26 cellular contexts compared by ENCODE assay signal in the genomic region with DNA sequence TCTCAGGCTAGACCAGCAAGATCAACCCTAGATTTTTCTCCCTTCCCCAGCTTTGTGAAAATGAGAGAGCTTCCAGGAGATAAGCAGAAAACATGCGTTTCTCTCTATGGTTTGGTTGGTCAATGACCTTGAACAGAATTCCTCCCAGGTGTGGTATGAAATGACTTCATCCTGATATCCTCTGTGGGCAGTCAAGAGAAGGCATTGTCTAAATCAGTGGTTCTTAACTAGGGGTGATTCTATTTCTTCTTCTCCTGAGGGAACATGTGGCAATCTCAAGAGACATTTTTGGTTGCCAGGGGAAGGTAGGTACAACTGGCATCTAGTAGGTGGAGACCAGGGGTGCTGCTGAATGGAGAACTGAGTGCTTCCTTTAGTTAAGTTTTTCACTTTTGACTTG. TPM values are rescaled to one million over a fixed set of nuclear protein-coding genes. Genes with fewer than 3 reads are reported as not detected.
"Had no signal": no experiment of that assay in that cellular context is flagged by ENCODE, and none has a peak within 500 bp of the region (broad histone marks: within the 10 kb centered on the region; RNA-seq: fewer than 3 reads in every experiment).

No MANE protein-coding gene starts in this region.

- H3K36me3 Mint-ChIP-seq: activated naive CD4-positive, alpha-beta T cell treated with anti-CD3 and anti-CD28 coated beads, Interleukin-2, amount 50 U/mL, for 72 hours had no signal

- ATAC-seq: activated CD4-positive, alpha-beta T cell treated with anti-CD3 and anti-CD28 coated beads for 36 hours; activated naive CD4-positive, alpha-beta T cell treated with anti-CD3 and anti-CD28 coated beads, Interleukin-2, amount 50 U/mL, for 72 hours; activated T-cell treated with anti-CD3 and anti-CD28 coated beads, Interleukin-2, amount 50 U/mL, for 72 hours; gastroesophageal sphincter; heart right ventricle had no signal

- H3K4me1 Mint-ChIP-seq: activated CD4-positive, alpha-beta memory T cell treated with anti-CD3 and anti-CD28 coated beads, Interleukin-2, amount 10 ng/mL, durations not matched to agents 7 days and 5 days; activated CD4-positive, alpha-beta T cell treated with anti-CD3 and anti-CD28 coated beads for 36 hours; activated CD4-positive, alpha-beta T cell treated with anti-CD3 and anti-CD28 coated beads, Interleukin-2, amount 10 ng/mL, durations not matched to agents 24 days and 14 days; activated naive CD4-positive, alpha-beta T cell treated with anti-CD3 and anti-CD28 coated beads, Interleukin-2, amount 10 ng/mL, durations not matched to agents 7 days and 5 days; activated naive CD8-positive, alpha-beta T cell treated with anti-CD3 and anti-CD28 coated beads, Interleukin-2, amount 10 ng/mL, durations not matched to agents 7 days and 5 days had no signal

- H3K4me3 Mint-ChIP-seq: activated CD4-positive, alpha-beta memory T cell treated with anti-CD3 and anti-CD28 coated beads, Interleukin-2, amount 10 ng/mL, durations not matched to agents 7 days and 5 days; activated CD4-positive, alpha-beta T cell treated with anti-CD3 and anti-CD28 coated beads for 36 hours; activated CD4-positive, alpha-beta T cell treated with anti-CD3 and anti-CD28 coated beads, Interleukin-2, amount 10 ng/mL, durations not matched to agents 24 days and 14 days; activated naive CD4-positive, alpha-beta T cell treated with anti-CD3 and anti-CD28 coated beads, Interleukin-2, amount 10 ng/mL, durations not matched to agents 7 days and 5 days; activated naive CD8-positive, alpha-beta T cell treated with anti-CD3 and anti-CD28 coated beads, Interleukin-2, amount 10 ng/mL, durations not matched to agents 7 days and 5 days; activated T-cell treated with anti-CD3 and anti-CD28 coated beads, Interleukin-2, amount 50 U/mL, for 24 hours; activated T-cell treated with anti-CD3 and anti-CD28 coated beads, Interleukin-2, amount 50 U/mL, for 72 hours had no signal

- H3K27ac ChIP-seq: ascending aorta, epithelial cell of prostate, esophagus squamous epithelium, gastroesophageal sphincter, heart right ventricle had no signal

- H3K27me3 Mint-ChIP-seq: activated CD4-positive, alpha-beta memory T cell treated with anti-CD3 and anti-CD28 coated beads, Interleukin-2, amount 10 ng/mL, durations not matched to agents 7 days and 5 days; activated CD4-positive, alpha-beta T cell treated with anti-CD3 and anti-CD28 coated beads for 36 hours; activated CD4-positive, alpha-beta T cell treated with anti-CD3 and anti-CD28 coated beads, Interleukin-2, amount 10 ng/mL, durations not matched to agents 24 days and 14 days; activated naive CD4-positive, alpha-beta T cell treated with anti-CD3 and anti-CD28 coated beads, Interleukin-2, amount 10 ng/mL, durations not matched to agents 7 days and 5 days; activated naive CD8-positive, alpha-beta T cell treated with anti-CD3 and anti-CD28 coated beads, Interleukin-2, amount 10 ng/mL, durations not matched to agents 7 days and 5 days; activated T-cell treated with anti-CD3 and anti-CD28 coated beads, Interleukin-2, amount 50 U/mL, for 24 hours had no signal

- H3K27me3 ChIP-seq: ascending aorta, esophagus squamous epithelium, gastroesophageal sphincter, heart right ventricle had no signal

- H3K4me3 ChIP-seq: ascending aorta, esophagus squamous epithelium, gastroesophageal sphincter, heart right ventricle had no signal

- DNase-seq: activated CD4-positive, alpha-beta memory T cell treated with anti-CD3 and anti-CD28 coated beads, Interleukin-2, amount 10 ng/mL, durations not matched to agents 7 days and 5 days; activated CD4-positive, alpha-beta T cell treated with anti-CD3 and anti-CD28 coated beads for 36 hours; activated CD4-positive, alpha-beta T cell treated with anti-CD3 and anti-CD28 coated beads, Interleukin-2, amount 10 ng/mL, durations not matched to agents 24 days and 14 days; activated CD4-positive, CD25-positive, alpha-beta regulatory T cell; activated CD4-positive, CD25-positive, alpha-beta regulatory T cell treated with anti-CD3 and anti-CD28 coated beads, Interleukin-2, amount 50 U/mL, for 72 hours; activated CD8-positive, alpha-beta memory T cell treated with anti-CD3 and anti-CD28 coated beads, Interleukin-2, amount 50 U/mL, for 48 hours; activated gamma-delta T cell; activated naive CD4-positive, alpha-beta T cell; activated naive CD4-positive, alpha-beta T cell treated with anti-CD3 and anti-CD28 coated beads, Interleukin-2, amount 10 ng/mL, durations not matched to agents 7 days and 5 days; activated naive CD8-positive, alpha-beta T cell treated with anti-CD3 and anti-CD28 coated beads, Interleukin-2, amount 10 ng/mL, durations not matched to agents 7 days and 5 days; activated T-cell treated with anti-CD3 and anti-CD28 coated beads for 4 hours; activated T-cell treated with anti-CD3 and anti-CD28 coated beads, Interleukin-2, amount 50 U/mL, for 24 hours; activated T-cell treated with anti-CD3 and anti-CD28 coated beads, Interleukin-2, amount 50 U/mL, for 72 hours; caudate nucleus; cortex of kidney; effector CD8-positive, alpha-beta T cell; esophagus squamous epithelium; foreskin melanocyte; heart right ventricle; T-helper 2 cell had no signal

- H3K27ac Mint-ChIP-seq: activated CD4-positive, alpha-beta memory T cell treated with anti-CD3 and anti-CD28 coated beads, Interleukin-2, amount 10 ng/mL, durations not matched to agents 7 days and 5 days; activated CD4-positive, alpha-beta T cell treated with anti-CD3 and anti-CD28 coated beads for 36 hours; activated CD4-positive, alpha-beta T cell treated with anti-CD3 and anti-CD28 coated beads, Interleukin-2, amount 10 ng/mL, durations not matched to agents 24 days and 14 days; activated naive CD4-positive, alpha-beta T cell treated with anti-CD3 and anti-CD28 coated beads, Interleukin-2, amount 10 ng/mL, durations not matched to agents 7 days and 5 days; activated naive CD4-positive, alpha-beta T cell treated with anti-CD3 and anti-CD28 coated beads, Interleukin-2, amount 50 U/mL, for 72 hours; activated naive CD8-positive, alpha-beta T cell treated with anti-CD3 and anti-CD28 coated beads, Interleukin-2, amount 10 ng/mL, durations not matched to agents 7 days and 5 days; activated T-cell treated with anti-CD3 and anti-CD28 coated beads, Interleukin-2, amount 50 U/mL, for 24 hours; activated T-cell treated with anti-CD3 and anti-CD28 coated beads, Interleukin-2, amount 50 U/mL, for 72 hours had no signal

- H3K9me3 ChIP-seq: ascending aorta, esophagus squamous epithelium, gastroesophageal sphincter, heart right ventricle had no signal

- H3K9me3 Mint-ChIP-seq: activated CD4-positive, alpha-beta memory T cell treated with anti-CD3 and anti-CD28 coated beads, Interleukin-2, amount 10 ng/mL, durations not matched to agents 7 days and 5 days; activated CD4-positive, alpha-beta T cell treated with anti-CD3 and anti-CD28 coated beads, Interleukin-2, amount 10 ng/mL, durations not matched to agents 24 days and 14 days; activated naive CD4-positive, alpha-beta T cell treated with anti-CD3 and anti-CD28 coated beads, Interleukin-2, amount 10 ng/mL, durations not matched to agents 7 days and 5 days; activated naive CD4-positive, alpha-beta T cell treated with anti-CD3 and anti-CD28 coated beads, Interleukin-2, amount 50 U/mL, for 72 hours; activated naive CD8-positive, alpha-beta T cell treated with anti-CD3 and anti-CD28 coated beads, Interleukin-2, amount 10 ng/mL, durations not matched to agents 7 days and 5 days; activated T-cell treated with anti-CD3 and anti-CD28 coated beads, Interleukin-2, amount 50 U/mL, for 24 hours; activated T-cell treated with anti-CD3 and anti-CD28 coated beads, Interleukin-2, amount 50 U/mL, for 72 hours had no signal

- H3K4me1 ChIP-seq: ascending aorta, esophagus squamous epithelium, gastroesophageal sphincter, heart right ventricle had no signal

RNA-seq across cellular contexts. Expression of a gene that starts 44.3 kb away (rescaled TPM):
- total RNA-seq: glomerular endothelial cell; T-helper 1 cell treated with Interleukin-12 subunit alpha and Interleukin-12 subunit beta and Interleukin-4 antibody, amounts not matched to agents 30 ng/mL and 1 ng/mL, for 36 hours had no signal
